In genomic region chr1:173715538-173715844, GRCh38 we compare ENCODE assay signal across 8 cellular contexts. TPM values are rescaled to one million over a fixed set of nuclear protein-coding genes. Genes with fewer than 3 reads are reported as not detected.
A peak's percentile ranks its signal among the peaks of the same experiment; 100 is the strongest.
DNase-seq lines count a peak whose midpoint lies in the region; ATAC-seq and TF ChIP-seq lines count a peak whose summit lies in the region.

No MANE protein-coding gene starts in this region.

- CTCF ChIA-PET in activated B cell treated with CpG ODN at 0.5 μM for 24 hours (lab: Charles Lee) = interaction anchor here (1.1 to 1.4 kb wide), 2 partner anchors 286 to 502 kb away, joined by 4 read pairs; no protein-coding TSS in a partner anchor

- peaks cover 9% of the 10 kb centered on the region for H3K27me3 Mint-ChIP-seq in activated B cell treated with CpG ODN at 0.5 μM for 24 hours
- H3K27me3 Mint-ChIP-seq in stimulated activated naive B cell treated with anti-CD40 and anti-IgM and Interleukin-4, amounts not matched to agents 10 μg/mL and 1 μg/mL and 100 μg/mL, for 72 hours = peaks cover 4 to 16% of the 10 kb centered on the region in 2 donors

- peak overlapping the region; percentile 93 for H3K4me3 Mint-ChIP-seq in activated B cell treated with CpG ODN at 0.5 μM for 24 hours
- H3K4me3 Mint-ChIP-seq in stimulated activated naive B cell treated with anti-CD40 and anti-IgM and Interleukin-4, amounts not matched to agents 10 μg/mL and 1 μg/mL and 100 μg/mL, for 72 hours = peak overlapping the region; percentile 93 to 96

- H3K9me3 ChIP-seq in iPS-15b (ENCODE audit: control insufficient read depth, insufficient read depth, low read length) = no peaks in the 10 kb centered on the region

- peak overlapping the region; percentile 38 for H3K9ac ChIP-seq in iPS-15b (ENCODE audit: low read depth, low read length)

- DNase-seq in NCI-H2196 (lab: John Stamatoyannopoulos, UW; ENCODE audit: unreplicated experiment) (peak; percentile 9), NCI-H2196 treated with DMSO at 0.1 percent for 48 hours (lab: John Stamatoyannopoulos, UW; ENCODE audit: unreplicated experiment) (no peak), activated B cell treated with CpG ODN at 0.5 μM for 24 hours (no peak), GM20000 (ENCODE audit: low spot score) (no peak)
- no peak for DNase-seq in stimulated activated naive B cell treated with anti-CD40 and anti-IgM and Interleukin-4, amounts not matched to agents 10 μg/mL and 1 μg/mL and 100 μg/mL, for 72 hours

- H3K27me3 ChIP-seq in iPS-15b (ENCODE audit: control insufficient read depth, insufficient read depth, low read length) = peaks cover 10% of the 10 kb centered on the region

- no peaks in the 10 kb centered on the region for H3K9me3 Mint-ChIP-seq in activated B cell treated with CpG ODN at 0.5 μM for 24 hours
- H3K9me3 Mint-ChIP-seq in stimulated activated naive B cell treated with anti-CD40 and anti-IgM and Interleukin-4, amounts not matched to agents 10 μg/mL and 1 μg/mL and 100 μg/mL, for 72 hours = no peaks in the 10 kb centered on the region

- H3K36me3 ChIP-seq in iPS-15b (ENCODE audit: control insufficient read depth, insufficient read depth, low read length) = no peaks in the 10 kb centered on the region

- POLR2A ChIA-PET in activated B cell treated with CpG ODN at 0.5 μM for 24 hours (lab: Charles Lee) = interaction anchor here (0.8 to 2.9 kb wide), 7 partner anchors 11 to 1183 kb away, joined by 3 to 22 read pairs (median 6); partner anchors contain the start of genes CENPL, DARS2, GAS5 and PRDX6

- peaks cover 3% of the 10 kb centered on the region for H3K4me1 ChIP-seq in iPS-15b (ENCODE audit: control insufficient read depth, insufficient read depth, low read length)

- peak overlapping the region; percentile 84 for H3K4me3 ChIP-seq in iPS-15b (ENCODE audit: low read depth, low read length)

- H3K36me3 Mint-ChIP-seq in activated B cell treated with CpG ODN at 0.5 μM for 24 hours (ENCODE audit: low read depth) = peaks cover 22% of the 10 kb centered on the region
- H3K36me3 Mint-ChIP-seq in stimulated activated naive B cell treated with anti-CD40 and anti-IgM and Interleukin-4, amounts not matched to agents 10 μg/mL and 1 μg/mL and 100 μg/mL, for 72 hours = peaks cover 4 to 13% of the 10 kb centered on the region in 2 donors

- TF ChIP-seq CTCF in activated B cell treated with CpG ODN at 0.5 μM for 24 hours (IDR thresholded peaks at IDR 0.05) (no peak), GM20000 (IDR thresholded peaks at IDR 0.05; ENCODE audit: extremely low read depth, missing control alignments) (no peak)

- H3K4me1 Mint-ChIP-seq in activated B cell treated with CpG ODN at 0.5 μM for 24 hours = peaks cover 25% of the 10 kb centered on the region
- H3K4me1 Mint-ChIP-seq in stimulated activated naive B cell treated with anti-CD40 and anti-IgM and Interleukin-4, amounts not matched to agents 10 μg/mL and 1 μg/mL and 100 μg/mL, for 72 hours = peaks cover 12 to 16% of the 10 kb centered on the region in 2 donors

- intact Hi-C loops in activated B cell treated with CpG ODN at 0.5 μM for 24 hours (cut with micrococcal nuclease) = loop anchor here (1.0 to 10.0 kb wide), 4 partner anchors 153 to 1971 kb away; partner anchors contain the start of genes PRDX6, VAMP4 and ZBTB37

- no peak for ATAC-seq in activated B cell treated with CpG ODN at 0.5 μM for 24 hours (ENCODE audit: low read depth)
- ATAC-seq in stimulated activated naive B cell treated with anti-CD40 and anti-IgM and Interleukin-4, amounts not matched to agents 10 μg/mL and 1 μg/mL and 100 μg/mL, for 72 hours (replicated peaks) = no peak
- no peak for ATAC-seq in GM18909 (IDR thresholded peaks at IDR 0.05; ENCODE audit: poor library complexity, unreplicated experiment)
- ATAC-seq in HG03280 (IDR thresholded peaks at IDR 0.05; ENCODE audit: unreplicated experiment) = no peak

- H3K27ac Mint-ChIP-seq in activated B cell treated with CpG ODN at 0.5 μM for 24 hours = peak overlapping the region; percentile 89
- peak overlapping the region; percentile 91 for H3K27ac Mint-ChIP-seq in stimulated activated naive B cell treated with anti-CD40 and anti-IgM and Interleukin-4, amounts not matched to agents 10 μg/mL and 1 μg/mL and 100 μg/mL, for 72 hours

RNA-seq across cellular contexts. Expression of gene KLHL20, which starts 0.7 kb away (rescaled TPM):
- total RNA-seq in activated B cell treated with CpG ODN at 0.5 μM for 24 hours = 19.6 and 26.1 TPM in 2 replicates

RNA-seq across cellular contexts. Expression of gene ANKRD45, which starts 45.8 kb away (rescaled TPM):
- total RNA-seq in activated B cell treated with CpG ODN at 0.5 μM for 24 hours = not detected in 2 replicates
